ENCODE assay signal across 8 cellular contexts in the genomic region with DNA sequence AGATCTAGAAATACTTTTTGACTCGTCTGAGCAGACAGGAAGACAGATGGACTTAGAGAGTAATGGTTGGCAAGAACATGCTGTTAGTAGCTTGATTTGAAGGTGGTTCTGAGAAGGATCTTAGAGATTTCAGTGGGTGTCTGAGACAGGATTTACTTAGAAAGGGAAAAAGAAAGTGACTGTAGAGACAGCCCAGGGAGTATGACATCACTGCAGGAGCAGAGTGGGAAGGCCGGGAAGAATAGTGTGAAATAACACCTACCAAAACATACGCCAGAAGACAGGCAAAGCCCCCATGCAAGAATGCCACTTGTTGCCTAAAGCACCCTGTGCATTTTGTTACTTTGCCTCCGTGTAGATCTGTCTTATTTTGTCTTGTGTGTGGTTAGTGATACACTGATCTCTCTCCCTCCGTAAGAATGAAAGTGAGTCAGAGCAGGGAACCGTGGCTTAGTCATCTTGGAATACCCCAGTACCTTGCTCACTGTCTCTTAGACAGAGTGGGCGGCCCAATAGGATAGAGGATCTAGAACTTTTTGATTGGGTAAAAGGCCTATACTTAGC.
DNase-seq lines count a peak whose midpoint lies in the region; ATAC-seq and TF ChIP-seq lines count a peak whose summit lies in the region.

No MANE protein-coding gene starts in this region.

- peak; percentile 99 for ATAC-seq in SK-N-SH treated with all-trans-retinoic acid at 6 μM for 48 hours

- DNase-seq in stimulated activated naive CD4-positive, alpha-beta T cell treated with Interleukin-2 at 50 U/mL for 16 hours (lab: John Stamatoyannopoulos, UW): peak; percentile 67
- DNase-seq in stimulated activated naive CD4-positive, alpha-beta T cell (lab: John Stamatoyannopoulos, UW): no peak
- DNase-seq in dorsolateral prefrontal cortex (peak in 4 of 10 donors; percentile 17 to 62 (median 48)), myocyte (ENCODE audit: low read depth) (peak; percentile 93), NCI-H2081 treated with DMSO at 0.1 percent for 48 hours (lab: John Stamatoyannopoulos, UW) (no peak), RPMI8226 (no peak)

- intact Hi-C loops in dorsolateral prefrontal cortex (cut with DNase I): no loop called here

- peaks cover 5% of the 10 kb centered on the region for H3K4me1 ChIP-seq in stomach smooth muscle (ENCODE audit: control insufficient read depth, insufficient read depth, low read length)

- H3K9me3 ChIP-seq in stomach smooth muscle (ENCODE audit: control insufficient read depth in 2 of 2, low read length in 2 of 2): no peaks in the 10 kb centered on the region

- TF ChIP-seq CTCF in dorsolateral prefrontal cortex (IDR thresholded peaks at IDR 0.05 in 54 of 56, conservative IDR thresholded peaks at IDR 0.05 in 2 of 56; ENCODE audit: low read depth in 1 of 56, partially characterized antibody in 56 of 56): no peak

- H3K9ac ChIP-seq in stomach smooth muscle (ENCODE audit: low read length in 2 of 2): peak overlapping the region; percentile 63 to 76

- H3K27me3 ChIP-seq in dorsolateral prefrontal cortex (no peaks in the 10 kb centered on the region), stomach smooth muscle (ENCODE audit: control insufficient read depth in 1 of 2, insufficient read depth in 2 of 2, low read length in 2 of 2) (no peaks in the 10 kb centered on the region)

- H3K36me3 ChIP-seq in stomach smooth muscle (ENCODE audit: control insufficient read depth in 2 of 2, insufficient read depth in 2 of 2, low read length in 2 of 2): no peaks in the 10 kb centered on the region

- H3K4me3 ChIP-seq in dorsolateral prefrontal cortex (peak overlapping the region in 55 of 59 donors; percentile 0 to 57 (median 36)), stomach smooth muscle (ENCODE audit: low read length in 2 of 2) (peak overlapping the region; percentile 53 to 65)

- H3K27ac ChIP-seq in dorsolateral prefrontal cortex (peak overlapping the region in 32 of 59 donors; percentile 1 to 68 (median 38)), stomach smooth muscle (ENCODE audit: low read length) (peak overlapping the region; percentile 85)

TF ChIP-seq in SK-N-SH treated with all-trans-retinoic acid at 6 μM for 48 hours, 23 proteins besides CTCF, POLR2A, EP300 and RAD21:
- 0 out of 2 replicates have a peak, but pooled peaks have one; percentile 72 for TF ChIP-seq CSDC2 (CRISPR knock-in tag; IDR thresholded peaks at IDR 0.05)
- TF ChIP-seq TOX (CRISPR knock-in tag; IDR thresholded peaks at IDR 0.05; ENCODE audit: borderline replicate concordance): 0 out of 2 replicates have a peak, but pooled peaks have one; percentile 18
- TF ChIP-seq ZC3H10 (CRISPR knock-in tag; IDR thresholded peaks at IDR 0.05): no peak

Comparison
In these comparisons a context has a peak if more than half of its experiments do, and no peak if none do; other contexts are left out.
1. DNase-seq: peak in stimulated activated naive CD4-positive, alpha-beta T cell treated with Interleukin-2 at 50 U/mL for 16 hours (single experiment) and myocyte (single experiment); none in stimulated activated naive CD4-positive, alpha-beta T cell (0 of 6), NCI-H2081 treated with DMSO at 0.1 percent for 48 hours (single experiment) and RPMI8226 (single experiment).